In genomic region chr20:56433221-56433879, GRCh38 we compare ENCODE assay signal across 19 cellular contexts. TPM values are rescaled to one million over a fixed set of nuclear protein-coding genes. Genes with fewer than 3 reads are reported as not detected.
DNase-seq lines count a peak whose midpoint lies in the region; ATAC-seq and TF ChIP-seq lines count a peak whose summit lies in the region.
"Had no signal": no experiment of that assay in that cellular context is flagged by ENCODE, and none has a peak within 500 bp of the region (broad histone marks: within the 10 kb centered on the region; RNA-seq: fewer than 3 reads in every experiment).

No MANE protein-coding gene starts in this region.

- H4K20me1 ChIP-seq in osteoblast (ENCODE audit: insufficient read depth, low read length) = no peaks in the 10 kb centered on the region

- TF ChIP-seq CTCF in choroid plexus epithelial cell (conservative IDR thresholded peaks at IDR 0.05; ENCODE audit: low read depth, low read length) (no peak), osteoblast (IDR thresholded peaks at IDR 0.05; ENCODE audit: extremely low read depth, low read depth, low read length) (no peak)

- H3K9me3 ChIP-seq in osteoblast (ENCODE audit: low read depth, low read length) = no peaks in the 10 kb centered on the region
- H3K9me3 ChIP-seq: heart left ventricle, psoas muscle, testis had no signal

- H3K4me1 ChIP-seq in osteoblast (ENCODE audit: insufficient read depth, low read length) = peaks cover 27% of the 10 kb centered on the region
- H3K4me1 ChIP-seq: psoas muscle, testis had no signal

- DNase-seq in activated effector memory CD4-positive, alpha-beta T cell treated with anti-CD3 and anti-CD28 coated beads, Interleukin-2, amount 50 U/mL, for 16 hours = peak; percentile 17
- no peak for DNase-seq in activated effector memory CD4-positive, alpha-beta T cell treated with Interleukin-2 at 50 U/mL for 16 hours
- DNase-seq in MV-4-11 (lab: John Stamatoyannopoulos, UW) = peak; percentile 21
- peak; percentile 48 for DNase-seq in choroid plexus epithelial cell (ENCODE audit: low read depth)
- no peak for DNase-seq in osteoblast (ENCODE audit: insufficient read length, low spot score, missing footprints)
- DNase-seq in NK-92 treated with Interleukin-12 subunit alpha and Interleukin-12 subunit beta, amount 100 ng/mL, for 24 hours (lab: John Stamatoyannopoulos, UW) = no peak
- DNase-seq: central memory CD4-positive, alpha-beta T cell; heart left ventricle; Kasumi-1; NCI-H1930; NCI-H69; psoas muscle; testis had no signal

- no peaks in the 10 kb centered on the region for H3K79me2 ChIP-seq in osteoblast (ENCODE audit: insufficient read depth, low read length)

- ATAC-seq in HG02678 (IDR thresholded peaks at IDR 0.05; ENCODE audit: unreplicated experiment) (no peak), GM18502 (IDR thresholded peaks at IDR 0.05; ENCODE audit: poor library complexity, unreplicated experiment) (no peak)
- ATAC-seq: activated CD4-positive, CD25-positive, alpha-beta regulatory T cell treated with anti-CD3 and anti-CD28 coated beads, Interleukin-2, amount 50 U/mL, for 24 hours; HCT116; psoas muscle had no signal

- peak overlapping the region; percentile 86 for H3K27ac ChIP-seq in osteoblast (ENCODE audit: low read depth, low read length)
- H3K27ac ChIP-seq: psoas muscle, testis had no signal

- no peaks in the 10 kb centered on the region for H3K27me3 ChIP-seq in osteoblast (ENCODE audit: insufficient read depth, low read length)
- H3K27me3 ChIP-seq: testis had no signal

- no peaks in the 10 kb centered on the region for H3K36me3 ChIP-seq in osteoblast (ENCODE audit: insufficient read depth, low read length)

- H3K4me3 ChIP-seq in choroid plexus epithelial cell (ENCODE audit: low read depth, low read length) (no peak overlapping the region), osteoblast (ENCODE audit: insufficient read depth, low read length) (no peak overlapping the region)
- H3K4me3 ChIP-seq: heart left ventricle, psoas muscle, testis had no signal

- H2AFZ ChIP-seq in osteoblast (ENCODE audit: low read length) = peak overlapping the region; percentile 24

- H3K4me2 ChIP-seq in osteoblast (ENCODE audit: insufficient read depth, low read length) = peak overlapping the region; percentile 35

RNA-seq across cellular contexts. Expression of gene CASS4, which starts 21.3 kb away (rescaled TPM):
- under 0.01 TPM in 2 replicates for total RNA-seq in osteoblast
- total RNA-seq: endothelial cell of umbilical vein, kidney epithelial cell had no signal

RNA-seq across cellular contexts. Expression of gene RTF2, which starts 35.1 kb away (rescaled TPM):
- 69.1 and 69.8 TPM in 2 replicates for total RNA-seq in osteoblast

RNA-seq across cellular contexts. Expression of gene CSTF1, which starts 40.9 kb away (rescaled TPM):
- 25.0 and 26.8 TPM in 2 replicates for total RNA-seq in osteoblast

RNA-seq across cellular contexts. Expression of gene AURKA, which starts 41.3 kb away (rescaled TPM):
- 4.7 and 8.0 TPM in 2 replicates for total RNA-seq in osteoblast

Comparison
In these comparisons a context has a peak if more than half of its experiments do, and no peak if none do; other contexts are left out.
1. DNase-seq: peak in activated effector memory CD4-positive, alpha-beta T cell treated with anti-CD3 and anti-CD28 coated beads, Interleukin-2, amount 50 U/mL, for 16 hours (single experiment), MV-4-11 (single experiment) and choroid plexus epithelial cell (single experiment); none in activated effector memory CD4-positive, alpha-beta T cell treated with Interleukin-2 at 50 U/mL for 16 hours (single experiment), osteoblast (single experiment) and NK-92 treated with Interleukin-12 subunit alpha and Interleukin-12 subunit beta, amount 100 ng/mL, for 24 hours (single experiment).